In genomic region chr3:32238816-32239637, GRCh38 we compare ENCODE assay signal across 9 cellular contexts. TPM values are rescaled to one million over a fixed set of nuclear protein-coding genes. Genes with fewer than 3 reads are reported as not detected.
DNase-seq lines count a peak whose midpoint lies in the region; ATAC-seq, FAIRE-seq and TF ChIP-seq lines count a peak whose summit lies in the region.
"Had no signal": no experiment of that assay in that cellular context is flagged by ENCODE, and none has a peak within 500 bp of the region (broad histone marks: within the 10 kb centered on the region; RNA-seq: fewer than 3 reads in every experiment).

No MANE protein-coding gene starts in this region.

- H3F3A ChIP-seq in GM23248 (ENCODE audit: insufficient read depth) (no peaks in the 10 kb centered on the region), neural progenitor cell (ENCODE audit: low read depth) (peaks cover 12% of the 10 kb centered on the region)

- H3K9me3 ChIP-seq in GM23248 (ENCODE audit: low read depth) (no peaks in the 10 kb centered on the region), neural progenitor cell (ENCODE audit: low read depth) (no peaks in the 10 kb centered on the region), aorta (ENCODE audit: control insufficient read depth, low read length) (peaks cover 1% of the 10 kb centered on the region)

- no peak for TF ChIP-seq CTCF in D721Med (IDR thresholded peaks at IDR 0.05; ENCODE audit: insufficient read depth, missing control alignments)
- no peak for TF ChIP-seq CTCF in fibroblast of villous mesenchyme (IDR thresholded peaks at IDR 0.05; ENCODE audit: insufficient read depth, low read depth, low read length)
- no peak for TF ChIP-seq CTCF in neural progenitor cell (IDR thresholded peaks at IDR 0.05)

- no peaks in the 10 kb centered on the region for H4K20me1 ChIP-seq in GM23248 (ENCODE audit: insufficient read depth)
- H4K20me1 ChIP-seq in neural progenitor cell (ENCODE audit: low read depth): peaks cover 6% of the 10 kb centered on the region

- peak; percentile 37 for DNase-seq in D721Med (ENCODE audit: insufficient read length, low spot score)
- DNase-seq in GM23248: peak; percentile 58
- peak; percentile 55 for DNase-seq in NCI-H526 treated with DMSO at 0.1 percent for 48 hours (lab: John Stamatoyannopoulos, UW)
- peak; percentile 62 to 63 for DNase-seq in activated T-cell treated with anti-CD3 and anti-CD28 coated beads, Interleukin-2, amount 50 U/mL, for 72 hours
- peak; percentile 20 for DNase-seq in fibroblast of villous mesenchyme (ENCODE audit: low read depth)
- no peak for DNase-seq in neural progenitor cell (ENCODE audit: low spot score)
- peak; percentile 66 to 84 for DNase-seq in aorta
- DNase-seq in midbrain (lab: John Stamatoyannopoulos, UW): no peak

- H3K9ac ChIP-seq in GM23248 (no peak overlapping the region), neural progenitor cell (no peak overlapping the region)

- H3K79me2 ChIP-seq in GM23248 (ENCODE audit: insufficient read depth) (no peaks in the 10 kb centered on the region), neural progenitor cell (ENCODE audit: low read depth) (no peaks in the 10 kb centered on the region)

- H3K4me1 ChIP-seq in GM23248 (ENCODE audit: insufficient read depth): no peaks in the 10 kb centered on the region
- peaks cover 6% of the 10 kb centered on the region for H3K4me1 ChIP-seq in neural progenitor cell
- no peaks in the 10 kb centered on the region for H3K4me1 ChIP-seq in aorta (ENCODE audit: control insufficient read depth in 1 of 2, insufficient read depth in 2 of 2, low read length in 2 of 2)

- H3K9me3 Mint-ChIP-seq in activated T-cell treated with anti-CD3 and anti-CD28 coated beads, Interleukin-2, amount 50 U/mL, for 72 hours: peaks cover 2 to 7% of the 10 kb centered on the region in 2 donors
- peaks cover 4% of the 10 kb centered on the region for H3K9me3 Mint-ChIP-seq in neural progenitor cell

- FAIRE-seq in D721Med (lab: Jason Lieb, UNC): no peak
- FAIRE-seq: TTC549 had no signal

- no peaks in the 10 kb centered on the region for H3K9me2 ChIP-seq in GM23248 (ENCODE audit: insufficient read depth)

- peaks cover 88% of the 10 kb centered on the region for H3K27me3 ChIP-seq in GM23248 (replicated peaks; ENCODE audit: insufficient read depth)
- peaks cover 40% of the 10 kb centered on the region for H3K27me3 ChIP-seq in neural progenitor cell
- no peaks in the 10 kb centered on the region for H3K27me3 ChIP-seq in aorta (ENCODE audit: control insufficient read depth in 1 of 2, insufficient read depth in 2 of 2, low read length in 1 of 2)

- H2AFZ ChIP-seq in GM23248 (peak overlapping the region; percentile 90), neural progenitor cell (replicated peaks) (peak overlapping the region; percentile 100)

- H3K36me3 Mint-ChIP-seq in activated T-cell treated with anti-CD3 and anti-CD28 coated beads, Interleukin-2, amount 50 U/mL, for 72 hours (ENCODE audit: insufficient read depth in 2 of 2): peaks cover 12 to 14% of the 10 kb centered on the region in 2 donors
- no peaks in the 10 kb centered on the region for H3K36me3 Mint-ChIP-seq in neural progenitor cell

- WGBS in GM23248 (ENCODE audit: low coverage in 1 of 2, low lambda C conversion rate in 2 of 2, missing lambda C conversion rate in 2 of 2), 2 experiments: 2 to 3% methylated on average over 38 to 54 of the region's 56 CpGs
- 1 to 2% methylated on average over 49 to 56 of the region's 56 CpGs for WGBS in aorta, 2 donors

- peak overlapping the region; percentile 34 for H3K27ac Mint-ChIP-seq in activated T-cell treated with anti-CD3 and anti-CD28 coated beads, Interleukin-2, amount 50 U/mL, for 72 hours
- peak overlapping the region; percentile 55 for H3K27ac Mint-ChIP-seq in neural progenitor cell

- H3K27ac ChIP-seq in GM23248: no peak overlapping the region
- no peak overlapping the region for H3K27ac ChIP-seq in neural progenitor cell
- H3K27ac ChIP-seq in aorta (ENCODE audit: low read depth in 1 of 2, low read length in 2 of 2): no peak overlapping the region

- H3K36me3 ChIP-seq in GM23248 (ENCODE audit: low read depth) (no peaks in the 10 kb centered on the region), neural progenitor cell (no peaks in the 10 kb centered on the region), aorta (ENCODE audit: control insufficient read depth in 1 of 2, insufficient read depth in 2 of 2, low read length in 1 of 2) (no peaks in the 10 kb centered on the region)

- peaks cover 40% of the 10 kb centered on the region for H3K4me1 Mint-ChIP-seq in activated T-cell treated with anti-CD3 and anti-CD28 coated beads, Interleukin-2, amount 50 U/mL, for 72 hours (ENCODE audit: low read depth)
- H3K4me1 Mint-ChIP-seq in neural progenitor cell: peaks cover 14% of the 10 kb centered on the region

- in situ Hi-C loops in GM23248 (cut with MboI): no loop called here

- ATAC-seq in activated T-cell treated with anti-CD3 and anti-CD28 coated beads, Interleukin-2, amount 50 U/mL, for 72 hours (replicated peaks in 1 of 2): peak; percentile 62 to 71
- peak; percentile 63 for ATAC-seq in aorta (ENCODE audit: low FRiP score)

- H3K4me3 Mint-ChIP-seq in activated T-cell treated with anti-CD3 and anti-CD28 coated beads, Interleukin-2, amount 50 U/mL, for 72 hours: peak overlapping the region; percentile 85 to 92
- peak overlapping the region; percentile 91 for H3K4me3 Mint-ChIP-seq in neural progenitor cell

- H3K4me3 ChIP-seq in GM23248: peak overlapping the region; percentile 77
- H3K4me3 ChIP-seq in fibroblast of villous mesenchyme (ENCODE audit: low read depth, low read length): peak overlapping the region; percentile 63
- peak overlapping the region; percentile 95 for H3K4me3 ChIP-seq in neural progenitor cell
- H3K4me3 ChIP-seq in aorta (ENCODE audit: low read length in 2 of 2): peak overlapping the region; percentile 80 to 86

- peaks cover 16% of the 10 kb centered on the region for H3K27me3 Mint-ChIP-seq in activated T-cell treated with anti-CD3 and anti-CD28 coated beads, Interleukin-2, amount 50 U/mL, for 72 hours (ENCODE audit: low read depth)
- peaks cover 28% of the 10 kb centered on the region for H3K27me3 Mint-ChIP-seq in neural progenitor cell (ENCODE audit: insufficient read depth, low read depth)

- intact Hi-C loops in aorta (cut with DNase I): no loop called here

- H3K4me2 ChIP-seq in GM23248 (ENCODE audit: unreplicated experiment) (peak overlapping the region; percentile 75), neural progenitor cell (peak overlapping the region; percentile 82)

RNA-seq across cellular contexts. Expression of gene CMTM8, which starts 0.5 kb away (rescaled TPM):
- total RNA-seq in GM23248 (2014; rRNA removed; shearing (Covaris generic)): not detected in 2 replicates
- polyA plus RNA-seq in GM23248 (2016; fragmentation: Nextera tagmentation; extraction: Ambion mirVana) (not detected in 2 replicates), aorta (1 to 10 TPM in 1 of 2 donors, under 1 TPM in 1; 0.63 to 1.8 TPM)
- 1 to 10 TPM; 7.1 to 9.0 TPM for total RNA-seq in activated T-cell treated with anti-CD3 and anti-CD28 coated beads, Interleukin-2, amount 50 U/mL, for 72 hours
- total RNA-seq in fibroblast of villous mesenchyme (not detected in 2 replicates), neural progenitor cell (ENCODE audit: low replicate concordance) (2.1 and 8.1 TPM in 2 replicates), aorta (1 to 10 TPM; 2.9 to 6.8 TPM)

Comparison
In these comparisons a context has a peak if more than half of its experiments do, and no peak if none do; other contexts are left out.
1. DNase-seq: peak in D721Med (single experiment), GM23248 (single experiment), NCI-H526 treated with DMSO at 0.1 percent for 48 hours (single experiment), activated T-cell treated with anti-CD3 and anti-CD28 coated beads, Interleukin-2, amount 50 U/mL, for 72 hours (2 of 2), fibroblast of villous mesenchyme (single experiment) and aorta (2 of 2); none in neural progenitor cell (single experiment) and midbrain (single experiment).
2. Peak in every context shown above with its lines, with median percentiles within 50 percentile points of each other: H3K4me3 ChIP-seq.